10 cellular contexts compared by ENCODE assay signal in the genomic region with DNA sequence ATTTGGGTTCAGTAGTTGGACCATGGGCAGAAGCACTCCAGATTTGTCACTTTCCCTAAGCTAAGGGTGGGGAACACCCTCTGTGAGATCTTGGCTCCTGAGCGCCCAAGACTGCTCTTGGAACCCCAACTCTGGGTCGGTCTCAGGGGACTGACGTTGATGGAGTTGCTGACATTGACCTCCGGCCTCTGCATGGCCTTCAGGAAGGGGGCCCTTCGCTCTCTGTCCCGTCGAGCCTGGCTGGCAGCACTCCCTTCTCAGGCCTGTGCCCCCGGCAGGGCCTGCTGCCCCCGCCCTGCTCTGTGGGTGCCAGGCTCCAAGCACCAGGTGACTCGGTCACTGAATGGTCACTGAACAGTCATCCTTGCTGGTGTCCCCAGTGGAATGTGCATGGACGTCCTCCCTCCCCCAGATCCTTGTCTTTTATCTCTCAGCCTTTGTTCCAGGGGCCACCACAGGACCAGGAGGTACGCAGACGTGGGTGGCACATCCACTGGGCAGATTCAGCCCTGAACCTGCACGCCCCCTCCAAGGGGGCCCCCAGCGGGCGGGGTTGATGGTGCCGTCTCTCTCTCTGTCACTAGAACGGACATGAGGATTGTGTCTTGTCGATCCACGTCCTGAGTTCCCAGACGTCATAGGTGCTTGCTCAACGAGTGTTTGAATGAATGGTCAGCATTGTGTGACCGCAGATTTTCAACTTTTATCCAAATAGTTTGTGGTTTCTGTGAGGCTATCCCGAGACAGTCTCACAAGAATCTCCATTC.
DNase-seq lines count a peak whose midpoint lies in the region; ATAC-seq and TF ChIP-seq lines count a peak whose summit lies in the region.
"Had no signal": no experiment of that assay in that cellular context is flagged by ENCODE, and none has a peak within 500 bp of the region (broad histone marks: within the 10 kb centered on the region; RNA-seq: fewer than 3 reads in every experiment).

No MANE protein-coding gene starts in this region.

- POLR2A ChIA-PET in RWPE1 (lab: Yijun Ruan, JAX; ENCODE audit: low non-redundant PET), result no interaction called here

- no peak overlapping the region for H3K4me2 ChIP-seq in neuronal stem cell (ENCODE audit: insufficient read depth, low read length, poor library complexity, severe bottlenecking)

- H3K4me3 Mint-ChIP-seq in CD4-positive, CD25-positive, alpha-beta regulatory T cell, result peak overlapping the region; percentile 91 to 100 (median 96)

- no peak for ATAC-seq in CD4-positive, CD25-positive, alpha-beta regulatory T cell (ENCODE audit: low read depth in 2 of 2)
- ATAC-seq: HCT116 had no signal

- in situ Hi-C loops in ACHN (cut with HindIII; ENCODE audit: low pct_ligation_motif_present, low pct_unique_long_range_greater_than_20kb, low sequenced_read_pairs), result no loop called here

- no peak overlapping the region for H3K14ac ChIP-seq in neuronal stem cell (ENCODE audit: low read length)

- H3K27ac Mint-ChIP-seq in CD4-positive, CD25-positive, alpha-beta regulatory T cell, result peak overlapping the region; percentile 98 to 100 (median 99)

- H4K91ac ChIP-seq in neuronal stem cell (ENCODE audit: low read depth, low read length, poor library complexity), result no peak overlapping the region

- H3K9me3 Mint-ChIP-seq in CD4-positive, CD25-positive, alpha-beta regulatory T cell, result peaks cover 0 to 1% (median 0%) of the 10 kb centered on the region in 7 donors

- no peak overlapping the region for H2BK12ac ChIP-seq in neuronal stem cell (ENCODE audit: low read length)

- H3K27me3 Mint-ChIP-seq in CD4-positive, CD25-positive, alpha-beta regulatory T cell, result peaks cover 4% of the 10 kb centered on the region

- peaks cover 25% of the 10 kb centered on the region for H3K79me1 ChIP-seq in neuronal stem cell (ENCODE audit: low read depth, low read length)

- peak overlapping the region; percentile 2 for H3K18ac ChIP-seq in neuronal stem cell (ENCODE audit: low read length)

- no peak overlapping the region for H4K8ac ChIP-seq in neuronal stem cell (ENCODE audit: low read depth, low read length)

- peaks cover 0 to 54% (median 35%) of the 10 kb centered on the region in 4 donors for H3K4me1 Mint-ChIP-seq in CD4-positive, CD25-positive, alpha-beta regulatory T cell

- H3K4ac ChIP-seq in neuronal stem cell (ENCODE audit: low read length), result no peak overlapping the region

- peak overlapping the region; percentile 91 for H3K27ac ChIP-seq in CD4-positive, CD25-positive, alpha-beta regulatory T cell (ENCODE audit: insufficient read depth, low read length, poor library complexity, severe bottlenecking)
- H3K27ac ChIP-seq in RWPE1 (peak overlapping the region; percentile 98), duodenal mucosa (ENCODE audit: low read depth, low read length) (no peak overlapping the region), neuronal stem cell (replicated peaks; ENCODE audit: low read length) (no peak overlapping the region)

- H2BK120ac ChIP-seq in neuronal stem cell (ENCODE audit: low read depth, low read length), result no peak overlapping the region

- no peak for DNase-seq in CD4-positive, CD25-positive, alpha-beta regulatory T cell
- no peak for DNase-seq in RWPE1 (ENCODE audit: low spot score)
- DNase-seq in neuronal stem cell (ENCODE audit: low spot score), result no peak
- DNase-seq in retina, result no peak
- DNase-seq in GM03348 (ENCODE audit: low spot score), result no peak
- no peak for DNase-seq in ACHN
- no peak for DNase-seq in NCI-H524 (lab: John Stamatoyannopoulos, UW)
- DNase-seq: kidney glomerular epithelial cell had no signal

- peak overlapping the region; percentile 97 for H3K4me3 ChIP-seq in CD4-positive, CD25-positive, alpha-beta regulatory T cell (ENCODE audit: low read depth, low read length)
- peak overlapping the region; percentile 71 to 73 for H3K4me3 ChIP-seq in duodenal mucosa (ENCODE audit: low read depth in 1 of 2, low read length in 2 of 2)
- H3K4me3 ChIP-seq in neuronal stem cell (ENCODE audit: low read length in 2 of 2), result no peak overlapping the region

- CTCF ChIA-PET in RWPE1 (lab: Yijun Ruan, JAX), result interaction anchor here (0.6 kb wide), 1 partner anchor 16 kb away, joined by 3 read pairs; no protein-coding TSS in a partner anchor

- no CpG with 5 or more reads among the region's 24 CpGs for WGBS in neuronal stem cell (ENCODE audit: extremely low coverage in 2 of 2, insufficient read length in 2 of 2, insufficient replicate concordance in 1 of 2), 2 donors

- H3K27me3 ChIP-seq in CD4-positive, CD25-positive, alpha-beta regulatory T cell (ENCODE audit: control insufficient read depth, insufficient read depth, low read length), result no peaks in the 10 kb centered on the region
- H3K27me3 ChIP-seq in duodenal mucosa (ENCODE audit: control insufficient read depth in 1 of 2, insufficient read depth in 2 of 2, low read length in 2 of 2) (no peaks in the 10 kb centered on the region), neuronal stem cell (ENCODE audit: control insufficient read depth in 3 of 3, insufficient read depth in 3 of 3, low read depth in 1 of 3, low read length in 3 of 3) (no peaks in the 10 kb centered on the region)

- H3K4me1 ChIP-seq in CD4-positive, CD25-positive, alpha-beta regulatory T cell (ENCODE audit: control insufficient read depth, insufficient read depth, low read length, poor library complexity, severe bottlenecking), result peaks cover 84% of the 10 kb centered on the region
- peaks cover 70 to 78% of the 10 kb centered on the region in 2 donors for H3K4me1 ChIP-seq in duodenal mucosa (ENCODE audit: control insufficient read depth in 1 of 2, insufficient read depth in 2 of 2, low read length in 2 of 2)
- peaks cover 29 to 41% of the 10 kb centered on the region in 2 donors for H3K4me1 ChIP-seq in neuronal stem cell (ENCODE audit: control insufficient read depth in 2 of 2, insufficient read depth in 1 of 2, low read depth in 1 of 2, low read length in 2 of 2)

- H3K23ac ChIP-seq in neuronal stem cell (ENCODE audit: low read depth, low read length, poor library complexity), result no peak overlapping the region

- no peak overlapping the region for H2AFZ ChIP-seq in neuronal stem cell (ENCODE audit: low read length)

- H2BK5ac ChIP-seq in neuronal stem cell (ENCODE audit: low read length), result peak overlapping the region; percentile 68

- peak overlapping the region; percentile 16 for H2AK5ac ChIP-seq in neuronal stem cell (ENCODE audit: low read depth, low read length)

- no peak for TF ChIP-seq CTCF in RWPE1 (conservative IDR thresholded peaks at IDR 0.05; ENCODE audit: low read depth)

- H2BK15ac ChIP-seq in neuronal stem cell (ENCODE audit: low read length), result no peak overlapping the region

- no peaks in the 10 kb centered on the region for H3K36me3 ChIP-seq in CD4-positive, CD25-positive, alpha-beta regulatory T cell (ENCODE audit: control insufficient read depth, insufficient read depth, low read length)
- H3K36me3 ChIP-seq in duodenal mucosa (ENCODE audit: control insufficient read depth in 1 of 2, insufficient read depth in 2 of 2, low read length in 2 of 2), result peaks cover 0 to 3% of the 10 kb centered on the region in 2 donors
- H3K36me3 ChIP-seq in neuronal stem cell (replicated peaks in 1 of 2; ENCODE audit: control insufficient read depth in 2 of 2, insufficient read depth in 2 of 2, low read length in 2 of 2), result peaks cover 8 to 34% of the 10 kb centered on the region in 2 donors

- peaks cover 22% of the 10 kb centered on the region for H3K36me3 Mint-ChIP-seq in CD4-positive, CD25-positive, alpha-beta regulatory T cell

- no peaks in the 10 kb centered on the region for H3K9me3 ChIP-seq in CD4-positive, CD25-positive, alpha-beta regulatory T cell (ENCODE audit: control insufficient read depth in 2 of 2, low read length in 2 of 2)
- no peaks in the 10 kb centered on the region for H3K9me3 ChIP-seq in duodenal mucosa (ENCODE audit: control insufficient read depth in 1 of 2, low read length in 2 of 2)
- no peaks in the 10 kb centered on the region for H3K9me3 ChIP-seq in neuronal stem cell (replicated peaks in 1 of 2; ENCODE audit: control insufficient read depth in 2 of 2, insufficient read depth in 1 of 2, low read depth in 1 of 2, low read length in 2 of 2)

- H3K9ac ChIP-seq in duodenal mucosa (ENCODE audit: low read depth in 1 of 2, low read length in 2 of 2), result peak overlapping the region in 1 of 2 donors; percentile 43
- no peak overlapping the region for H3K9ac ChIP-seq in neuronal stem cell (ENCODE audit: low read depth, low read length, poor library complexity)

Comparison
In these comparisons a context has a peak if more than half of its experiments do, and no peak if none do; other contexts are left out.
1. H3K27ac ChIP-seq: peak in CD4-positive, CD25-positive, alpha-beta regulatory T cell (single experiment) and RWPE1 (single experiment); none in duodenal mucosa (single experiment) and neuronal stem cell (single experiment).
2. H3K4me3 ChIP-seq: peak in CD4-positive, CD25-positive, alpha-beta regulatory T cell (single experiment) and duodenal mucosa (2 of 2); none in neuronal stem cell (0 of 2).